In genomic region chr11:108648528-108648885, GRCh38 we compare ENCODE assay signal across 12 cellular contexts. TPM values are rescaled to one million over a fixed set of nuclear protein-coding genes. Genes with fewer than 3 reads are reported as not detected.
DNase-seq lines count a peak whose midpoint lies in the region; ATAC-seq and TF ChIP-seq lines count a peak whose summit lies in the region.
"Had no signal": no experiment of that assay in that cellular context is flagged by ENCODE, and none has a peak within 500 bp of the region (broad histone marks: within the 10 kb centered on the region; RNA-seq: fewer than 3 reads in every experiment).

No MANE protein-coding gene starts in this region.

- H3K9me2 ChIP-seq in PC-9 (ENCODE audit: insufficient read depth), result no peaks in the 10 kb centered on the region

- H4K5ac ChIP-seq in IMR-90 (ENCODE audit: low read depth, low read length), result no peak overlapping the region

- H3K4me1 Mint-ChIP-seq in CD14-positive monocyte (no peaks in the 10 kb centered on the region), chondrocyte (ENCODE audit: low read depth) (peaks cover 11% of the 10 kb centered on the region), osteocyte (ENCODE audit: unreplicated experiment) (peaks cover 6% of the 10 kb centered on the region)
- H3K4me1 Mint-ChIP-seq: activated B cell treated with CpG ODN at 0.5 μM for 24 hours; stimulated activated naive CD8-positive, alpha-beta T cell treated with anti-CD3 and anti-CD28 coated beads, Interleukin-15, amount 100 ng/mL, for 72 hours had no signal

- no peak for TF ChIP-seq RAD21 in IMR-90 (IDR thresholded peaks at IDR 0.05; ENCODE audit: low read length)

- H2AK5ac ChIP-seq in IMR-90 (ENCODE audit: low read depth, low read length), result no peak overlapping the region

- no peak overlapping the region for H3K9ac ChIP-seq in IMR-90 (ENCODE audit: low read depth, low read length)

- H2AK9ac ChIP-seq in IMR-90 (replicated peaks; ENCODE audit: low read depth, low read length, poor library complexity), result no peak overlapping the region

- dilution Hi-C loops in IMR-90 (cut with HindIII; ENCODE audit: low sequenced_read_pairs, unreplicated experiment), result no loop called here

- in situ Hi-C loops in IMR-90 (cut with MboI; ENCODE audit: low sequenced_read_pairs), result no loop called here

- DNase-seq in CD14-positive monocyte (ENCODE audit: low spot score) (no peak), IMR-90 (no peak), chondrocyte (ENCODE audit: low spot score) (no peak), osteocyte (ENCODE audit: extremely low spot score, unreplicated experiment) (no peak), PC-9 (no peak), GF-D8 (lab: John Stamatoyannopoulos, UW) (no peak)
- no peak for DNase-seq in activated naive CD4-positive, alpha-beta T cell treated with anti-CD3 and anti-CD28 coated beads, Interleukin-2, amount 50 U/mL, for 72 hours (ENCODE audit: low spot score in 2 of 2)
- DNase-seq: activated B cell treated with CpG ODN at 0.5 μM for 24 hours, SIG-M5 had no signal

- no peaks in the 10 kb centered on the region for H3F3A ChIP-seq in PC-9 (ENCODE audit: insufficient read depth, low read depth)

- H3K27me3 ChIP-seq in IMR-90 (ENCODE audit: control insufficient read depth, insufficient read depth, low read length) (no peaks in the 10 kb centered on the region; the same call in 1 of the 2 replicates), PC-9 (ENCODE audit: insufficient read depth, low read depth) (no peaks in the 10 kb centered on the region)

- TF ChIP-seq CTCF in CD14-positive monocyte (IDR thresholded peaks at IDR 0.05) (peak; percentile 49), IMR-90 (conservative IDR thresholded peaks at IDR 0.05; ENCODE audit: low read depth, low read length) (no peak), chondrocyte (IDR thresholded peaks at IDR 0.05) (peak; percentile 54), osteocyte (IDR thresholded peaks at IDR 0.05) (peak; percentile 4), PC-9 (conservative IDR thresholded peaks at IDR 0.05) (no peak; the same call in 1 of the 2 replicates)

- H3K36me3 ChIP-seq in IMR-90 (ENCODE audit: control insufficient read depth, insufficient read depth, low read length) (no peaks in the 10 kb centered on the region), PC-9 (ENCODE audit: low read depth) (no peaks in the 10 kb centered on the region)

- H3K9me3 ChIP-seq in IMR-90 (ENCODE audit: control insufficient read depth, insufficient read depth, low read length), result no peaks in the 10 kb centered on the region
- no peaks in the 10 kb centered on the region for H3K9me3 ChIP-seq in PC-9 (ENCODE audit: insufficient read depth, low read depth)

- H3K4me1 ChIP-seq in IMR-90 (ENCODE audit: control insufficient read depth, insufficient read depth, low read length) (no peaks in the 10 kb centered on the region), PC-9 (replicated peaks; ENCODE audit: insufficient read depth) (no peaks in the 10 kb centered on the region)

- no peaks in the 10 kb centered on the region for H3K79me2 ChIP-seq in PC-9 (ENCODE audit: low read depth)

- no peak overlapping the region; the same call in 1 of the 2 replicates for H3K18ac ChIP-seq in IMR-90 (ENCODE audit: low read depth, low read length)

- H3K56ac ChIP-seq in IMR-90 (ENCODE audit: extremely low read depth, insufficient read depth, low read length), result no peak overlapping the region

- WGBS in IMR-90 (ENCODE audit: extremely low coverage in 2 of 2, insufficient read length in 1 of 2), 2 experiments, result no CpG with 5 or more reads among the region's 2 CpGs

- H3K36me3 Mint-ChIP-seq in CD14-positive monocyte (no peaks in the 10 kb centered on the region), chondrocyte (ENCODE audit: low read depth) (no peaks in the 10 kb centered on the region), osteocyte (ENCODE audit: unreplicated experiment) (no peaks in the 10 kb centered on the region)
- no peaks in the 10 kb centered on the region for H3K36me3 Mint-ChIP-seq in activated naive CD4-positive, alpha-beta T cell treated with anti-CD3 and anti-CD28 coated beads, Interleukin-2, amount 50 U/mL, for 72 hours

- peak overlapping the region; percentile 47; the same call in 1 of the 2 replicates for H2BK20ac ChIP-seq in IMR-90 (ENCODE audit: low read depth, low read length)

- H3K27ac ChIP-seq in IMR-90 (ENCODE audit: insufficient read depth, low read length) (no peak overlapping the region), PC-9 (no peak overlapping the region)

- peak overlapping the region; percentile 48; the same call in 1 of the 2 replicates for H2BK120ac ChIP-seq in IMR-90 (ENCODE audit: low read depth, low read length)

- H2AFZ ChIP-seq in IMR-90 (replicated peaks; ENCODE audit: low read length, poor library complexity) (no peak overlapping the region), PC-9 (no peak overlapping the region)

- H4K8ac ChIP-seq in IMR-90 (ENCODE audit: low read depth in 2 of 2, low read length in 2 of 2), result peak overlapping the region in 1 of 2 experiments; percentile 58; a peak in 1 of 4 replicates

- no peaks in the 10 kb centered on the region for H4K20me1 ChIP-seq in IMR-90 (ENCODE audit: insufficient read depth, low read length)
- no peaks in the 10 kb centered on the region for H4K20me1 ChIP-seq in PC-9 (ENCODE audit: insufficient read depth)

- no peak overlapping the region for H3K27ac Mint-ChIP-seq in CD14-positive monocyte
- no peak overlapping the region for H3K27ac Mint-ChIP-seq in chondrocyte (ENCODE audit: unreplicated experiment)
- H3K27ac Mint-ChIP-seq in osteocyte (ENCODE audit: unreplicated experiment), result no peak overlapping the region
- peak overlapping the region in 1 of 2 donors; percentile 62 for H3K27ac Mint-ChIP-seq in activated naive CD4-positive, alpha-beta T cell treated with anti-CD3 and anti-CD28 coated beads, Interleukin-2, amount 50 U/mL, for 72 hours
- H3K27ac Mint-ChIP-seq: activated B cell treated with CpG ODN at 0.5 μM for 24 hours; activated T-helper 2 cell treated with anti-CD3 and anti-CD28 coated beads, Interferon-gamma antibody, Interleukin-2, Interleukin-4, amounts not matched to agents 10 μg/mL and 5 μg/mL and 100 μg/mL, durations not matched to agents 14 hours and 24 hours and 36 hours had no signal

- H3K9me3 Mint-ChIP-seq in CD14-positive monocyte (no peaks in the 10 kb centered on the region), chondrocyte (ENCODE audit: low read depth) (peaks cover 8% of the 10 kb centered on the region), osteocyte (ENCODE audit: unreplicated experiment) (peaks cover 8% of the 10 kb centered on the region)
- no peaks in the 10 kb centered on the region for H3K9me3 Mint-ChIP-seq in activated naive CD4-positive, alpha-beta T cell treated with anti-CD3 and anti-CD28 coated beads, Interleukin-2, amount 50 U/mL, for 72 hours
- H3K9me3 Mint-ChIP-seq: activated T-helper 2 cell treated with anti-CD3 and anti-CD28 coated beads, Interferon-gamma antibody, Interleukin-2, Interleukin-4, amounts not matched to agents 10 μg/mL and 5 μg/mL and 100 μg/mL, durations not matched to agents 14 hours and 24 hours and 36 hours; stimulated activated naive CD8-positive, alpha-beta T cell treated with anti-CD3 and anti-CD28 coated beads, Interleukin-15, amount 100 ng/mL, for 72 hours had no signal

- H2BK5ac ChIP-seq in IMR-90 (ENCODE audit: low read depth, low read length, poor library complexity, severe bottlenecking), result peak overlapping the region; percentile 47

- H3K4me3 ChIP-seq in IMR-90 (ENCODE audit: insufficient read depth, low read depth, low read length) (no peak overlapping the region), PC-9 (no peak overlapping the region)

- H3K4me3 Mint-ChIP-seq in CD14-positive monocyte, result no peak overlapping the region
- no peak overlapping the region for H3K4me3 Mint-ChIP-seq in chondrocyte (ENCODE audit: unreplicated experiment)
- H3K4me3 Mint-ChIP-seq in osteocyte (ENCODE audit: unreplicated experiment), result no peak overlapping the region
- H3K4me3 Mint-ChIP-seq: activated B cell treated with CpG ODN at 0.5 μM for 24 hours; stimulated activated naive CD8-positive, alpha-beta T cell treated with anti-CD3 and anti-CD28 coated beads, Interleukin-15, amount 100 ng/mL, for 72 hours had no signal

- no peaks in the 10 kb centered on the region for H3K9me1 ChIP-seq in IMR-90 (ENCODE audit: insufficient read depth, low read length)

- CTCF ChIA-PET in IMR-90 (lab: Yijun Ruan, JAX), result interaction anchor here (0.5 to 1.0 kb wide), 7 partner anchors 12 to 1488 kb away, joined by 3 to 4 read pairs (median 3); partner anchors contain the start of genes ATM and NPAT
- CTCF ChIA-PET in PC-9 (lab: Charles Lee), result no interaction called here

- intact Hi-C loops in CD14-positive monocyte (cut with micrococcal nuclease), result no loop called here
- intact Hi-C loops in IMR-90 (cut with micrococcal nuclease), result loop anchor here (1.0 to 5.0 kb wide), 7 partner anchors 152 to 531 kb away; partner anchors contain the start of genes ACAT1, ATM, C11orf65 and NPAT
- intact Hi-C loops in PC-9 (cut with micrococcal nuclease; ENCODE audit: unreplicated experiment), result loop anchor here (2.0 kb wide), 2 partner anchors 56 to 152 kb away; partner anchors contain the start of gene EXPH5

- no peak; the same call in 1 of the 2 replicates for ATAC-seq in IMR-90 (ENCODE audit: low read depth)
- ATAC-seq in activated naive CD4-positive, alpha-beta T cell treated with anti-CD3 and anti-CD28 coated beads, Interleukin-2, amount 50 U/mL, for 72 hours, result no peak

- H4K91ac ChIP-seq in IMR-90 (ENCODE audit: insufficient read depth, low read depth, low read length), result no peak overlapping the region

- no peak overlapping the region for H2BK15ac ChIP-seq in IMR-90 (ENCODE audit: low read depth, low read length)

- no peak for TF ChIP-seq POLR2A in IMR-90 (IDR thresholded peaks at IDR 0.05; ENCODE audit: low read depth, low read length)

- H3K4me2 ChIP-seq in IMR-90 (ENCODE audit: low read depth, low read length), result no peak overlapping the region
- H3K4me2 ChIP-seq in PC-9, result no peak overlapping the region

- H3K23ac ChIP-seq in IMR-90 (ENCODE audit: low read depth, low read length), result no peak overlapping the region

- peak overlapping the region; percentile 16; the same call in 1 of the 2 replicates for H3K4ac ChIP-seq in IMR-90 (ENCODE audit: low read depth, low read length)

- H3K14ac ChIP-seq in IMR-90 (replicated peaks; ENCODE audit: low read depth, low read length), result 0 out of 2 replicates have a peak overlapping the region, but pooled peaks have one; percentile 33

- H3K27me3 Mint-ChIP-seq in CD14-positive monocyte (ENCODE audit: low read depth in 3 of 3) (peaks cover 0 to 3% (median 1%) of the 10 kb centered on the region in 3 donors), chondrocyte (ENCODE audit: low read depth) (no peaks in the 10 kb centered on the region), osteocyte (ENCODE audit: unreplicated experiment) (peaks cover 2% of the 10 kb centered on the region)

- BruUV-seq in IMR-90 (replicated peaks; lab: Mats Ljungman, UMichigan), result no TSS peak
- no TSS peak for BruUV-seq in PC-9 (replicated peaks; lab: Mats Ljungman, UMichigan)

- POLR2A ChIA-PET in IMR-90 (lab: Charles Lee; ENCODE audit: unreplicated experiment), result no interaction called here
- POLR2A ChIA-PET in PC-9 (lab: Charles Lee; ENCODE audit: unreplicated experiment), result no interaction called here

- no peaks in the 10 kb centered on the region for H3K79me1 ChIP-seq in IMR-90 (ENCODE audit: low read depth in 1 of 2, low read length in 2 of 2)

RNA-seq across cellular contexts. Expression of gene DDX10, which starts 16.4 kb away (rescaled TPM):
- polyA plus RNA-seq in CD14-positive monocyte (1 to 10 TPM; 5.0 to 5.3 TPM), IMR-90 (2012; rRNA removed) (20.0 and 20.2 TPM in 2 replicates)
- total RNA-seq in IMR-90 (2012; rRNA removed) (28.1 and 31.9 TPM in 2 replicates), chondrocyte (18.9 to 33.3 TPM (median 25.3 TPM) in 3 replicates), osteocyte (34.6 and 34.9 TPM in 2 replicates), PC-9 (2021) (26.4 and 32.6 TPM in 2 replicates)
- polyA plus RNA-seq in IMR-90 (2012; cell fraction: cytosol; rRNA removed), result 6.0 and 18.7 TPM in 2 replicates
- 5.3 and 41.9 TPM in 2 replicates for polyA plus RNA-seq in IMR-90 (2012; cell fraction: nucleus; rRNA removed; ENCODE audit: low replicate concordance)
- total RNA-seq in activated naive CD4-positive, alpha-beta T cell treated with anti-CD3 and anti-CD28 coated beads, Interleukin-2, amount 50 U/mL, for 72 hours, result 10 to 100 TPM; 36.8 to 43.2 TPM

RNA-seq across cellular contexts. Expression of gene EXPH5, which starts 54.9 kb away (rescaled TPM):
- polyA plus RNA-seq in CD14-positive monocyte (under 1 TPM in 1 of 2 donors, not detected in 1; 0.17 TPM), IMR-90 (2012; rRNA removed) (0.04 and 0.05 TPM in 2 replicates)
- total RNA-seq in IMR-90 (2012; rRNA removed) (0.56 and 0.72 TPM in 2 replicates), chondrocyte (0.75 to 1.5 TPM (median 1.1 TPM) in 3 replicates), osteocyte (0.59 and 1.5 TPM in 2 replicates), PC-9 (2021) (23.3 and 36.3 TPM in 2 replicates)
- polyA plus RNA-seq in IMR-90 (2012; cell fraction: cytosol; rRNA removed), result 0.01 TPM in 2 replicates
- 0.03 and 0.11 TPM in 2 replicates for polyA plus RNA-seq in IMR-90 (2012; cell fraction: nucleus; rRNA removed; ENCODE audit: low replicate concordance)
- total RNA-seq in activated naive CD4-positive, alpha-beta T cell treated with anti-CD3 and anti-CD28 coated beads, Interleukin-2, amount 50 U/mL, for 72 hours, result 10 to 100 TPM in 1 of 2 donors, 1 to 10 TPM in 1; 5.6 to 11.8 TPM
- polyA plus RNA-seq: neural cell had no signal

Comparison
In these comparisons a context has a peak if more than half of its experiments do, and no peak if none do; other contexts are left out.
1. CTCF ChIP-seq: peak in CD14-positive monocyte (single experiment), chondrocyte (single experiment) and osteocyte (single experiment); none in IMR-90 (single experiment) and PC-9 (single experiment).
2. intact Hi-C loops: an anchor here in IMR-90 (1.0 to 5.0 kb wide) and PC-9 (2.0 kb wide); none called in CD14-positive monocyte.